ENCODE assay signal across 1 cellular context in genomic region chr6:31827286-31828079, GRCh38.
TF ChIP-seq lines count a peak whose summit lies in the region.

Gene HSPA1B (plus strand): TSS chr6:31827738. CDS start chr6:31827951, 213 bp downstream.

TF ChIP-seq in K562, 482 proteins besides CTCF, POLR2A, EP300 and RAD21 (continued from another document and continues in another):
- TF ChIP-seq STAT6 (CRISPR knock-in tag; IDR thresholded peaks at IDR 0.05) (peak; percentile 96; the same call in 1 of the 2 replicates), EGR1 (conservative IDR thresholded peaks at IDR 0.05) (no peak), ZNF699 (CRISPR knock-in tag; IDR thresholded peaks at IDR 0.05; ENCODE audit: insufficient replicate concordance) (no peak), SUPT5H (IDR thresholded peaks at IDR 0.05) (peak; percentile 100), AFF4 (CRISPR knock-in tag; IDR thresholded peaks at IDR 0.05) (peak; percentile 98), HOMEZ (CRISPR knock-in tag; IDR thresholded peaks at IDR 0.05) (peak; percentile 85), SETDB1 (IDR thresholded peaks at IDR 0.05; ENCODE audit: low read length) (no peak), ELF2 (CRISPR knock-in tag; IDR thresholded peaks at IDR 0.05) (peak; percentile 73; the same call in 1 of the 2 replicates), ETV1 (tag; conservative IDR thresholded peaks at IDR 0.05; ENCODE audit: low read depth) (peak; percentile 77), ZFP30 (CRISPR knock-in tag; IDR thresholded peaks at IDR 0.05; ENCODE audit: borderline replicate concordance) (no peak), ATF1 (CRISPR knock-in tag; IDR thresholded peaks at IDR 0.05) (no peak), ATF1 (tag; IDR thresholded peaks at IDR 0.05) (peak; percentile 88), HMG20A (CRISPR knock-in tag; conservative IDR thresholded peaks at IDR 0.05) (no peak; the same call in 1 of the 2 replicates), ZNF318 (IDR thresholded peaks at IDR 0.05; ENCODE audit: borderline replicate concordance in 1 of 2, low read depth in 1 of 2) (no peak), CC2D1A (IDR thresholded peaks at IDR 0.05) (peak; percentile 67), NFIC (IDR thresholded peaks at IDR 0.05) (no peak), SIN3B (IDR thresholded peaks at IDR 0.05; ENCODE audit: low read depth) (no peak), SRF (CRISPR knock-in tag; IDR thresholded peaks at IDR 0.05) (peak; percentile 75 to 79; a peak in 3 of 4 replicates), NELFE (IDR thresholded peaks at IDR 0.05; ENCODE audit: insufficient read depth, insufficient read length) (peak; percentile 100), GMEB1 (CRISPR knock-in tag; IDR thresholded peaks at IDR 0.05) (no peak), ZNF23 (CRISPR knock-in tag; IDR thresholded peaks at IDR 0.05) (peak; percentile 56; the same call in 1 of the 2 replicates), FOXJ2 (tag; IDR thresholded peaks at IDR 0.05) (no peak), ETV6 (IDR thresholded peaks at IDR 0.05; ENCODE audit: borderline replicate concordance in 1 of 2, low read depth in 2 of 2, low read length in 1 of 2) (no peak; a peak in 1 of 4 replicates), ETV6 (CRISPR knock-in tag; IDR thresholded peaks at IDR 0.05; ENCODE audit: borderline replicate concordance) (0 out of 2 replicates have a peak, but pooled peaks have one; percentile 44), C11orf30 (IDR thresholded peaks at IDR 0.05; ENCODE audit: low read depth) (no peak), NFYB (IDR thresholded peaks at IDR 0.05; ENCODE audit: extremely low read depth, insufficient read length) (peak; percentile 82), HNRNPL (IDR thresholded peaks at IDR 0.05; ENCODE audit: low read depth, low read length) (0 out of 2 replicates have a peak, but pooled peaks have one; percentile 60), DIDO1 (tag; IDR thresholded peaks at IDR 0.05; ENCODE audit: low read depth) (no peak), SREBF1 (IDR thresholded peaks at IDR 0.05; ENCODE audit: borderline replicate concordance, low read depth, low read length) (peak; percentile 78; the same call in 1 of the 2 replicates), CHCHD3 (CRISPR knock-in tag; IDR thresholded peaks at IDR 0.05) (peak; percentile 91)
